14 cellular contexts compared by ENCODE assay signal in the genomic region with DNA sequence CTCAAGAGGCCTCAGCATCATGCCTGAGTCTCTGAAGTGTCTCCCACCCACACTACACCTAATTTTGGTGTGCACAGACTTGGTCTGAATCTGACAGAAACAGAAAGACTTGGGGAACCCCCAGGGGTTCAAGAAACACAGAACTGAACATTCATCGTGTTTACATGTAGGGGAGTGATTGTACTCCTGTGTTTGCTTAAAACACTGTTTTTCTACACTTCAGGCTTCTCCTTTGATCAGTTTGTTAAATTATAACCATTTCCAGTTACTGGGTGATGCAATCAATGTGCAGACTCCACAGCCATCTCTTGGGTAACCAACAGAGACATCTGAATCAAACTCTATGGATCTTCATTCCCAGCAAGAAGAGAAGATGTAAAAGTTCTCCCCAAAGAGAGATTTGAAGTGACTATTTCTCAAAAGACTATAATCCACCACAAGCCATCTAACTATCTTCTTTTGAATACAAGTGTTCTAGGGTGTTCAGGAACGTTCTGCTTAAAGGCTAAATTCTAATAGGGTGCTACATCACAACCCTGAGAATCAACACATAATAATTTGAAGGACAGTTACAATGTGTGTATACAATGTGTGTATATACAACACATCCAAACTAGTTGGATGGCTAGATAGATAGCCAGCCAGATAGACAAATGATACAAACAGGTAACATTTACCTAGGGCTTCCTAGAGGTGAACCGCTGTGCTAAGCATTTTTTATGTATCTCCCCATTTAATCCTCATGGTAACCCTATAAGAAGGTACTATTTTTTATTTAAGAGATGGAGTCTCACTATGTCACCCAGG. TPM values are rescaled to one million over a fixed set of nuclear protein-coding genes. Genes with fewer than 3 reads are reported as not detected.
A peak's percentile ranks its signal among the peaks of the same experiment; 100 is the strongest.
DNase-seq lines count a peak whose midpoint lies in the region; ATAC-seq, FAIRE-seq and TF ChIP-seq lines count a peak whose summit lies in the region.
"Had no signal": no experiment of that assay in that cellular context is flagged by ENCODE, and none has a peak within 500 bp of the region (broad histone marks: within the 10 kb centered on the region; RNA-seq: fewer than 3 reads in every experiment).

No MANE protein-coding gene starts in this region.

- no peak for TF ChIP-seq POLR2A in GM12878 (IDR thresholded peaks at IDR 0.05; ENCODE audit: low read depth, low read length)

- intact Hi-C loops in GM12878 (cut with micrococcal nuclease; ENCODE audit: unreplicated experiment), result no loop called here

- in situ Hi-C loops in GM12878 (cut with MboI), result no loop called here

- H3K9me3 ChIP-seq in GM12878 (replicated peaks; ENCODE audit: control insufficient read depth, insufficient read depth, low read length), result no peaks in the 10 kb centered on the region
- H3K9me3 ChIP-seq: SJCRH30, vagina had no signal

- no peak overlapping the region for H2AFZ ChIP-seq in GM12878 (ENCODE audit: control insufficient read depth, low read depth, low read length)

- POLR2A ChIA-PET in GM12878 (lab: Charles Lee), result no interaction called here

- H3K4me3 ChIP-seq in GM12878, result no peak overlapping the region
- H3K4me3 ChIP-seq: dorsolateral prefrontal cortex, SJCRH30, vagina had no signal

- no peaks in the 10 kb centered on the region for H3K36me3 ChIP-seq in GM12878 (ENCODE audit: control insufficient read depth in 2 of 2, insufficient read depth in 2 of 2, low read length in 1 of 2)
- H3K36me3 ChIP-seq: SJCRH30, vagina had no signal

- no peak for TF ChIP-seq RAD21 in GM12878 (IDR thresholded peaks at IDR 0.05; ENCODE audit: insufficient read depth, low read depth, low read length)

- no peak for TF ChIP-seq CTCF in GM10266 (IDR thresholded peaks at IDR 0.05; ENCODE audit: control insufficient read depth, insufficient read depth, low read depth, missing control alignments)
- no peak for TF ChIP-seq CTCF in GM12878 (IDR thresholded peaks at IDR 0.05 in 2 of 3, conservative IDR thresholded peaks at IDR 0.05 in 1 of 3; ENCODE audit: control insufficient read depth in 2 of 3, extremely low read depth in 1 of 3, insufficient read depth in 1 of 3, low read depth in 3 of 3, low read length in 3 of 3)

- RAD21 ChIA-PET in GM12878 (lab: Charles Lee; ENCODE audit: unreplicated experiment), result interaction anchor here (1.0 kb wide), 1 partner anchor 498 kb away, joined by 4 read pairs; no protein-coding TSS in a partner anchor

- H3K4me2 ChIP-seq in GM12878 (ENCODE audit: control insufficient read depth, insufficient read depth), result no peak overlapping the region

- CTCF ChIA-PET in GM12878 (lab: Yijun Ruan, JAX), result interaction anchor here (1.0 to 3.3 kb wide), 3 partner anchors 9 to 15 kb away, joined by 3 to 19 read pairs (median 5); no protein-coding TSS in a partner anchor

- WGBS in GM12878 (ENCODE audit: insufficient coverage, insufficient replicate concordance, low lambda C conversion rate, missing lambda C conversion rate), result 36% methylated on average over 3 of the region's 3 CpGs

- no peak overlapping the region for H3K27ac ChIP-seq in GM12878 (ENCODE audit: control insufficient read depth, insufficient read depth)
- H3K27ac ChIP-seq: dorsolateral prefrontal cortex, SJCRH30, vagina had no signal

- no peak for TF ChIP-seq EP300 in GM12878 (IDR thresholded peaks at IDR 0.05; ENCODE audit: borderline replicate concordance in 1 of 2, control insufficient read depth in 1 of 2, low read depth in 2 of 2, low read length in 2 of 2)

- H3K9ac ChIP-seq in GM12878 (ENCODE audit: control insufficient read depth, insufficient read depth, low read length), result no peak overlapping the region

- H4K20me1 ChIP-seq in GM12878 (ENCODE audit: control insufficient read depth, insufficient read depth), result no peaks in the 10 kb centered on the region

- ATAC-seq in GM19328 (IDR thresholded peaks at IDR 0.05; ENCODE audit: unreplicated experiment) (peak; percentile 81), HG02938 (IDR thresholded peaks at IDR 0.05; ENCODE audit: unreplicated experiment) (peak; percentile 75), GM12878 (peak; percentile 86)
- ATAC-seq: CD8-positive, alpha-beta T cell had no signal

- SMC1A ChIA-PET in GM12878 (lab: Charles Lee; ENCODE audit: uncharacterized antibody, unreplicated experiment), result interaction anchor here (0.6 to 0.9 kb wide), 3 partner anchors 10 to 14 kb away, joined by 3 to 4 read pairs (median 3); no protein-coding TSS in a partner anchor

- H3K27me3 ChIP-seq in GM12878 (replicated peaks in 1 of 2; ENCODE audit: control insufficient read depth in 2 of 2, insufficient read depth in 2 of 2, low read length in 1 of 2), result no peaks in the 10 kb centered on the region
- H3K27me3 ChIP-seq: dorsolateral prefrontal cortex, SJCRH30, vagina had no signal

- H3K4me1 ChIP-seq in GM12878 (ENCODE audit: control insufficient read depth, insufficient read depth, low read length), result no peaks in the 10 kb centered on the region
- H3K4me1 ChIP-seq: SJCRH30, vagina had no signal

- peak; percentile 79 for FAIRE-seq in GM12878 (lab: Jason Lieb, UNC)

- no peaks in the 10 kb centered on the region for H3K79me2 ChIP-seq in GM12878 (ENCODE audit: control insufficient read depth, insufficient read depth, low read length)

- no TSS peak for BruUV-seq in GM12878 (replicated peaks; lab: Mats Ljungman, UMichigan)

- DNase-seq in GM10266 (ENCODE audit: extremely low spot score) (peak; percentile 42), GM12878 (ENCODE audit: low read depth, low spot score) (no peak), NCI-H1436 treated with DMSO at 0.1 percent for 48 hours (lab: John Stamatoyannopoulos, UW) (no peak), NCI-H748 treated with DMSO at 0.1 percent for 48 hours (lab: John Stamatoyannopoulos, UW) (no peak), amniotic stem cell (lab: John Stamatoyannopoulos, UW) (no peak), NCI-H510A (lab: John Stamatoyannopoulos, UW) (no peak)
- DNase-seq: CD8-positive, alpha-beta T cell; dorsolateral prefrontal cortex; NCI-H2107; SJCRH30; stimulated activated CD4-positive, alpha-beta T cell treated with anti-CD3 and anti-CD28 coated beads, Interleukin-4, amount 100 ng/mL, for 1 hour had no signal

TF ChIP-seq in GM12878, 131 proteins besides CTCF, POLR2A, EP300 and RAD21 (continues in another document):
- TF ChIP-seq MTA3 (IDR thresholded peaks at IDR 0.05; ENCODE audit: borderline replicate concordance, low read length) (no peak), CHD2 (IDR thresholded peaks at IDR 0.05; ENCODE audit: borderline replicate concordance, low read depth, low read length) (no peak), CREB1 (IDR thresholded peaks at IDR 0.05; ENCODE audit: low read depth) (no peak), MLLT1 (IDR thresholded peaks at IDR 0.05) (no peak), GABPA (IDR thresholded peaks at IDR 0.05; ENCODE audit: low read depth) (no peak)

RNA-seq across cellular contexts. Expression of gene DNAJC12, which starts 34.2 kb away (rescaled TPM):
- 8.1 and 8.5 TPM in 2 replicates for total RNA-seq in GM12878 (2013; cell fraction: nucleolus; rRNA removed)
- total RNA-seq in GM12878 (2014; rRNA removed), result 1.7 and 1.8 TPM in 2 replicates
- 2.6 and 2.7 TPM in 2 replicates for total RNA-seq in GM12878 (2014; rRNA removed; fragmentation: Illumina TruSeq; extraction: Trizol)
- total RNA-seq in GM12878 (2021), result 1.2 and 2.1 TPM in 2 replicates
- polyA plus RNA-seq in GM12878 (2011; ENCODE audit: low read depth), result 0.34 TPM
- polyA plus RNA-seq in GM12878 (2011; rRNA removed), result 4.2 and 7.4 TPM in 2 replicates
- 1.9 and 2.2 TPM in 2 replicates for polyA plus RNA-seq in GM12878 (2011; cell fraction: cytosol; rRNA removed)
- polyA plus RNA-seq in GM12878 (2011; cell fraction: nucleus; rRNA removed), result 2.1 and 2.3 TPM in 2 replicates
- polyA plus RNA-seq in GM12878 (2012), result 0.59 and 0.65 TPM in 2 replicates
- polyA plus RNA-seq in GM12878 (2014; fragmentation: Illumina TruSeq; extraction: Trizol), result 3.5 and 5.9 TPM in 2 replicates
- 1 to 10 TPM; 3.3 to 4.5 TPM for polyA plus RNA-seq in GM12878 (2014; fragmentation: Nextera tagmentation; extraction: Ambion mirVana)
- polyA plus RNA-seq in GM12878 (2014; rRNA removed), result 1.1 and 1.2 TPM in 2 replicates
- polyA plus RNA-seq in GM12878 (2016; fragmentation: Nextera tagmentation; extraction: Ambion mirVana), result 1 to 10 TPM; 2.7 to 4.1 TPM
- 0.62 and 0.95 TPM in 2 replicates for polyA minus RNA-seq in GM12878 (2011; rRNA and poly(A)+ RNA removed)
- 2.8 TPM in 1 of 2 replicates, not detected in the other for polyA minus RNA-seq in GM12878 (2011; cell fraction: cytosol; rRNA and poly(A)+ RNA removed)
- polyA minus RNA-seq in GM12878 (2011; cell fraction: nucleus; rRNA and poly(A)+ RNA removed), result 0.36 and 0.48 TPM in 2 replicates
- total RNA-seq: CD8-positive, alpha-beta T cell had no signal
